In genomic region chr16:7566360-7566759, GRCh38 we compare ENCODE assay signal across 33 cellular contexts.
"Had no signal": no experiment of that assay in that cellular context is flagged by ENCODE, and none has a peak within 500 bp of the region (broad histone marks: within the 10 kb centered on the region; RNA-seq: fewer than 3 reads in every experiment).

No MANE protein-coding gene starts in this region.

- H3K27me3 ChIP-seq: adrenal gland, ascending aorta, body of pancreas, brain microvascular endothelial cell, breast epithelium had no signal

- H3K4me1 ChIP-seq: adrenal gland, ascending aorta, body of pancreas, breast epithelium had no signal

- H3K4me3 ChIP-seq: adrenal gland, ascending aorta, body of pancreas, breast epithelium, cardiac muscle cell had no signal

- FAIRE-seq: astrocyte, bronchial epithelial cell had no signal

- H3K27ac ChIP-seq: adrenal gland, ascending aorta, body of pancreas, brain microvascular endothelial cell, breast epithelium, cardiac muscle cell had no signal

- DNase-seq: activated effector memory CD4-positive, alpha-beta T cell treated with anti-CD3 and anti-CD28 coated beads, Interleukin-2, amount 50 U/mL, for 16 hours; activated effector memory CD4-positive, alpha-beta T cell treated with Interleukin-2 at 50 U/mL for 16 hours; activated gamma-delta T cell; activated gamma-delta T cell treated with Interleukin-2 at 50 U/mL for 16 hours; activated naive CD4-positive, alpha-beta T cell; activated naive CD4-positive, alpha-beta T cell treated with anti-CD3 and anti-CD28 coated beads for 36 hours; activated naive CD4-positive, alpha-beta T cell treated with anti-CD3 and anti-CD28 coated beads, Interleukin-2, amount 10 ng/mL, durations not matched to agents 7 days and 5 days; activated naive CD4-positive, alpha-beta T cell treated with anti-CD3 and anti-CD28 coated beads, Interleukin-2, amount 50 U/mL, for 16 hours; activated naive CD4-positive, alpha-beta T cell treated with Interleukin-2 at 50 U/mL for 16 hours; activated naive CD8-positive, alpha-beta T cell treated with anti-CD3 and anti-CD28 coated beads for 36 hours; activated naive CD8-positive, alpha-beta T cell treated with anti-CD3 and anti-CD28 coated beads, Interleukin-2, amount 10 ng/mL, durations not matched to agents 7 days and 5 days; activated naive CD8-positive, alpha-beta T cell treated with anti-CD3 and anti-CD28 coated beads, Interleukin-2, amount 50 U/mL, for 24 hours; activated T-cell treated with anti-CD3 and anti-CD28 coated beads, Interleukin-2, amount 50 U/mL, for 24 hours; activated T-cell treated with anti-CD3 and anti-CD28 coated beads, Interleukin-2, amount 50 U/mL, for 4 hours; activated T-cell treated with anti-CD3 and anti-CD28 coated beads, Interleukin-2, amount 50 U/mL, for 48 hours; activated T-cell treated with anti-CD3 and anti-CD28 coated beads, Interleukin-2, amount 50 U/mL, for 72 hours; adrenal gland; amniotic stem cell; amygdala; anterior cingulate cortex; aorta; body of pancreas; brain microvascular endothelial cell; caudate nucleus; central memory CD4-positive, alpha-beta T cell; cerebellar nuclear complex had no signal

- H3K9me3 ChIP-seq: adrenal gland, ascending aorta, body of pancreas, breast epithelium had no signal

- H3K36me3 ChIP-seq: adrenal gland, ascending aorta, brain microvascular endothelial cell, breast epithelium, cardiac muscle cell had no signal

- ATAC-seq: activated naive CD4-positive, alpha-beta T cell treated with anti-CD3 and anti-CD28 coated beads, Interleukin-2, amount 50 U/mL, for 72 hours; activated naive CD8-positive, alpha-beta T cell treated with anti-CD3 and anti-CD28 coated beads, Interleukin-2, amount 50 U/mL, for 24 hours; activated T-cell treated with anti-CD3 and anti-CD28 coated beads, Interleukin-2, amount 50 U/mL, for 4 hours; activated T-cell treated with anti-CD3 and anti-CD28 coated beads, Interleukin-2, amount 50 U/mL, for 72 hours; activated T-helper 17 cell treated with anti-CD3 and anti-CD28 coated beads, Interleukin-2, amount 50 U/mL, for 72 hours; body of pancreas had no signal
